In the genomic region with DNA sequence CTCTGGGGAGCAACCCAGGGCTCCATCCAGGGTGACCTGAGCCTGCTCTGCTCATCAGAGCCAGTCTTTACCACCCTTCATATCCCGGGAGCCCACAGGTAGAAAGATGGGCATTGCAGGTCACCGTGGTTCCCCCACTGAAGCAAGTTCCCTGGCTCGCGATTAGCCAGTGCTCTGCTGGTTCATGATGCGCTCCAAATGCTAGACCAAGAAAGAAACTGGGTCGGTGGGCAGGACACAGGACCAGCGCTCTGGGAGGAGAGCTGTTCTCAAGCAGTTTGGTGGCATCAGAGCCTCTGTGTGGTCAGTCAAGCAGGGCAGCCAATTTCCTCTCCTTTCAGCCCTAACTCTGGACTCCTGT, we compare ENCODE assay signal across 9 cellular contexts.
DNase-seq lines count a peak whose midpoint lies in the region; ATAC-seq, FAIRE-seq and TF ChIP-seq lines count a peak whose summit lies in the region.
"Had no signal": no experiment of that assay in that cellular context is flagged by ENCODE, and none has a peak within 500 bp of the region (broad histone marks: within the 10 kb centered on the region; RNA-seq: fewer than 3 reads in every experiment).

No MANE protein-coding gene starts in this region.

- no peaks in the 10 kb centered on the region for H3K36me3 ChIP-seq in endodermal cell (ENCODE audit: control insufficient read depth, insufficient read depth, low read length)
- H3K36me3 ChIP-seq in muscle layer of duodenum (ENCODE audit: control insufficient read depth in 1 of 2, insufficient read depth in 2 of 2, low read length in 2 of 2) = peaks cover 0 to 14% of the 10 kb centered on the region in 2 donors

- TF ChIP-seq CTCF in endodermal cell (conservative IDR thresholded peaks at IDR 0.05) = no peak

- peaks cover 23% of the 10 kb centered on the region for H3K4me1 ChIP-seq in endodermal cell (ENCODE audit: control insufficient read depth, insufficient read depth, low read length)
- peaks cover 25% of the 10 kb centered on the region in 2 donors for H3K4me1 ChIP-seq in muscle layer of duodenum (ENCODE audit: control insufficient read depth in 1 of 2, insufficient read depth in 2 of 2, low read length in 2 of 2)

- no peaks in the 10 kb centered on the region for H3K9me3 Mint-ChIP-seq in activated naive CD8-positive, alpha-beta T cell treated with anti-CD3 and anti-CD28 coated beads, Interleukin-2, amount 50 U/mL, for 24 hours
- no peaks in the 10 kb centered on the region for H3K9me3 Mint-ChIP-seq in activated naive CD8-positive, alpha-beta T cell treated with anti-CD3 and anti-CD28 coated beads for 36 hours
- no peaks in the 10 kb centered on the region for H3K9me3 Mint-ChIP-seq in endodermal cell

- peak overlapping the region; percentile 0 for H3K9ac ChIP-seq in endodermal cell (ENCODE audit: extremely low read depth, low read length, poor library complexity, severe bottlenecking)

- WGBS in endodermal cell (ENCODE audit: insufficient coverage in 1 of 2, insufficient read length in 1 of 2), 2 experiments = 69 to 72% methylated on average over 7 of the region's 7 CpGs

- DNase-seq in activated naive CD8-positive, alpha-beta T cell treated with anti-CD3 and anti-CD28 coated beads, Interleukin-2, amount 50 U/mL, for 24 hours = no peak
- no peak for DNase-seq in activated naive CD8-positive, alpha-beta T cell treated with anti-CD3 and anti-CD28 coated beads for 36 hours
- DNase-seq in endodermal cell (no peak), urothelium cell line (ENCODE audit: low spot score) (no peak)
- DNase-seq in effector CD4-positive, alpha-beta T cell = no peak
- DNase-seq: AML-193 had no signal

- peak; percentile 40 for FAIRE-seq in urothelium cell line (lab: Jason Lieb, UNC)

- H3K27ac Mint-ChIP-seq in activated naive CD8-positive, alpha-beta T cell treated with anti-CD3 and anti-CD28 coated beads, Interleukin-2, amount 50 U/mL, for 24 hours = peak overlapping the region; percentile 73
- H3K27ac Mint-ChIP-seq in activated naive CD8-positive, alpha-beta T cell treated with anti-CD3 and anti-CD28 coated beads for 36 hours = no peak overlapping the region
- peak overlapping the region; percentile 89 for H3K27ac Mint-ChIP-seq in endodermal cell

- H3K4me1 Mint-ChIP-seq in activated naive CD8-positive, alpha-beta T cell treated with anti-CD3 and anti-CD28 coated beads, Interleukin-2, amount 50 U/mL, for 24 hours = peaks cover 87% of the 10 kb centered on the region
- H3K4me1 Mint-ChIP-seq in activated naive CD8-positive, alpha-beta T cell treated with anti-CD3 and anti-CD28 coated beads for 36 hours = peaks cover 47% of the 10 kb centered on the region
- H3K4me1 Mint-ChIP-seq in endodermal cell = peaks cover 42% of the 10 kb centered on the region

- H3K4me3 Mint-ChIP-seq in activated naive CD8-positive, alpha-beta T cell treated with anti-CD3 and anti-CD28 coated beads, Interleukin-2, amount 50 U/mL, for 24 hours = no peak overlapping the region
- H3K4me3 Mint-ChIP-seq in activated naive CD8-positive, alpha-beta T cell treated with anti-CD3 and anti-CD28 coated beads for 36 hours = no peak overlapping the region
- H3K4me3 Mint-ChIP-seq in endodermal cell = no peak overlapping the region

- H3K27ac ChIP-seq in endodermal cell (ENCODE audit: low read depth, low read length) (peak overlapping the region; percentile 76), muscle layer of duodenum (ENCODE audit: low read length) (peak overlapping the region; percentile 46)

- H3K36me3 Mint-ChIP-seq in activated naive CD8-positive, alpha-beta T cell treated with anti-CD3 and anti-CD28 coated beads, Interleukin-2, amount 50 U/mL, for 24 hours (ENCODE audit: low read depth) = peaks cover 1% of the 10 kb centered on the region
- H3K36me3 Mint-ChIP-seq in activated naive CD8-positive, alpha-beta T cell treated with anti-CD3 and anti-CD28 coated beads for 36 hours = no peaks in the 10 kb centered on the region
- no peaks in the 10 kb centered on the region for H3K36me3 Mint-ChIP-seq in endodermal cell (ENCODE audit: low read depth)

- H3K4me3 ChIP-seq in endodermal cell (ENCODE audit: low read length) = no peak overlapping the region
- H3K4me3 ChIP-seq in muscle layer of duodenum (ENCODE audit: low read depth in 1 of 2, low read length in 2 of 2) = no peak overlapping the region

- H3K27me3 ChIP-seq in endodermal cell (ENCODE audit: control insufficient read depth, insufficient read depth, low read length, poor library complexity, severe bottlenecking) = no peaks in the 10 kb centered on the region
- H3K27me3 ChIP-seq in muscle layer of duodenum (ENCODE audit: low read depth, low read length) = no peaks in the 10 kb centered on the region

- H3K27me3 Mint-ChIP-seq in activated naive CD8-positive, alpha-beta T cell treated with anti-CD3 and anti-CD28 coated beads, Interleukin-2, amount 50 U/mL, for 24 hours = peaks cover 4% of the 10 kb centered on the region
- no peaks in the 10 kb centered on the region for H3K27me3 Mint-ChIP-seq in activated naive CD8-positive, alpha-beta T cell treated with anti-CD3 and anti-CD28 coated beads for 36 hours
- no peaks in the 10 kb centered on the region for H3K27me3 Mint-ChIP-seq in endodermal cell (ENCODE audit: insufficient read depth)

- ATAC-seq in activated naive CD8-positive, alpha-beta T cell treated with anti-CD3 and anti-CD28 coated beads, Interleukin-2, amount 50 U/mL, for 24 hours = no peak
- ATAC-seq in GM21526 (IDR thresholded peaks at IDR 0.05; ENCODE audit: low FRiP score, unreplicated experiment) (no peak), GM18861 (IDR thresholded peaks at IDR 0.05; ENCODE audit: unreplicated experiment) (no peak)

- H3K9me3 ChIP-seq in endodermal cell (ENCODE audit: control insufficient read depth, low read length) (no peaks in the 10 kb centered on the region), muscle layer of duodenum (ENCODE audit: control insufficient read depth in 1 of 2, low read length in 2 of 2) (no peaks in the 10 kb centered on the region)
